Comparison of ENCODE assay signal across 1 cellular context in the genomic region with DNA sequence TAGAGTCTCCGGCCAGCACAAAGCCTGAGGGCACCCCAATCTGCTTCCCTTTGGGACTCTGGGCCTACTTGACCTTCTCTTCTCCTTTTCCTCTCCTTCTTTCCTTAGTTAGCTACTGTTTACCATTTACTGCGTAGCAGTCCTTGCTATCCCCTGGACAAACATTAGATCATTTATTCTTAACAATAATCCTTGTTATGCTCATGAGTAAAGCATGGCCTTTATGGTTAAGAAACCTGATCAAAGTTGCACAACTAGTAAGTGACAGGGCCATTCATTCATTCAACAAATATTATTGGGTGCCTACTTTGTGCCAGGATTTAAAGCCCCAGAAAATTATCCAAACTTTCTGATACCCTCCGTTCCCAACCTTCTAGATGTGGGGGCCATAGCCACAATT.
TF ChIP-seq lines count a peak whose summit lies in the region.

No MANE protein-coding gene starts in this region.

TF ChIP-seq in A549, 52 proteins besides CTCF, POLR2A, EP300 and RAD21 (continued from another document):
- TF ChIP-seq, protein P1, sequence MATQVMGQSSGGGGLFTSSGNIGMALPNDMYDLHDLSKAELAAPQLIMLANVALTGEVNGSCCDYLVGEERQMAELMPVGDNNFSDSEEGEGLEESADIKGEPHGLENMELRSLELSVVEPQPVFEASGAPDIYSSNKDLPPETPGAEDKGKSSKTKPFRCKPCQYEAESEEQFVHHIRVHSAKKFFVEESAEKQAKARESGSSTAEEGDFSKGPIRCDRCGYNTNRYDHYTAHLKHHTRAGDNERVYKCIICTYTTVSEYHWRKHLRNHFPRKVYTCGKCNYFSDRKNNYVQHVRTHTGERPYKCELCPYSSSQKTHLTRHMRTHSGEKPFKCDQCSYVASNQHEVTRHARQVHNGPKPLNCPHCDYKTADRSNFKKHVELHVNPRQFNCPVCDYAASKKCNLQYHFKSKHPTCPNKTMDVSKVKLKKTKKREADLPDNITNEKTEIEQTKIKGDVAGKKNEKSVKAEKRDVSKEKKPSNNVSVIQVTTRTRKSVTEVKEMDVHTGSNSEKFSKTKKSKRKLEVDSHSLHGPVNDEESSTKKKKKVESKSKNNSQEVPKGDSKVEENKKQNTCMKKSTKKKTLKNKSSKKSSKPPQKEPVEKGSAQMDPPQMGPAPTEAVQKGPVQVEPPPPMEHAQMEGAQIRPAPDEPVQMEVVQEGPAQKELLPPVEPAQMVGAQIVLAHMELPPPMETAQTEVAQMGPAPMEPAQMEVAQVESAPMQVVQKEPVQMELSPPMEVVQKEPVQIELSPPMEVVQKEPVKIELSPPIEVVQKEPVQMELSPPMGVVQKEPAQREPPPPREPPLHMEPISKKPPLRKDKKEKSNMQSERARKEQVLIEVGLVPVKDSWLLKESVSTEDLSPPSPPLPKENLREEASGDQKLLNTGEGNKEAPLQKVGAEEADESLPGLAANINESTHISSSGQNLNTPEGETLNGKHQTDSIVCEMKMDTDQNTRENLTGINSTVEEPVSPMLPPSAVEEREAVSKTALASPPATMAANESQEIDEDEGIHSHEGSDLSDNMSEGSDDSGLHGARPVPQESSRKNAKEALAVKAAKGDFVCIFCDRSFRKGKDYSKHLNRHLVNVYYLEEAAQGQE (IDR thresholded peaks at IDR 0.05), result no peak
- TF ChIP-seq TP53 (CRISPR knock-in tag; IDR thresholded peaks at IDR 0.05) (no peak), ESRRA (IDR thresholded peaks at IDR 0.05; ENCODE audit: borderline replicate concordance, low read length) (no peak), ZSCAN20 (CRISPR knock-in tag; IDR thresholded peaks at IDR 0.05) (no peak), SMC3 (IDR thresholded peaks at IDR 0.05) (no peak), MAFK (IDR thresholded peaks at IDR 0.05; ENCODE audit: partially characterized antibody) (no peak), CEBPB (IDR thresholded peaks at IDR 0.05) (no peak)
- TF ChIP-seq, protein P2, sequence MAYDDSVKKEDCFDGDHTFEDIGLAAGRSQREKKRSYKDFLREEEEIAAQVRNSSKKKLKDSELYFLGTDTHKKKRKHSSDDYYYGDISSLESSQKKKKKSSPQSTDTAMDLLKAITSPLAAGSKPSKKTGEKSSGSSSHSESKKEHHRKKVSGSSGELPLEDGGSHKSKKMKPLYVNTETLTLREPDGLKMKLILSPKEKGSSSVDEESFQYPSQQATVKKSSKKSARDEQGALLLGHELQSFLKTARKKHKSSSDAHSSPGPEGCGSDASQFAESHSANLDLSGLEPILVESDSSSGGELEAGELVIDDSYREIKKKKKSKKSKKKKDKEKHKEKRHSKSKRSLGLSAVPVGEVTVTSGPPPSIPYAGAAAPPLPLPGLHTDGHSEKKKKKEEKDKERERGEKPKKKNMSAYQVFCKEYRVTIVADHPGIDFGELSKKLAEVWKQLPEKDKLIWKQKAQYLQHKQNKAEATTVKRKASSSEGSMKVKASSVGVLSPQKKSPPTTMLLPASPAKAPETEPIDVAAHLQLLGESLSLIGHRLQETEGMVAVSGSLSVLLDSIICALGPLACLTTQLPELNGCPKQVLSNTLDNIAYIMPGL (CRISPR knock-in tag; IDR thresholded peaks at IDR 0.05; ENCODE audit: borderline replicate concordance), result no peak
- TF ChIP-seq, protein P3, sequence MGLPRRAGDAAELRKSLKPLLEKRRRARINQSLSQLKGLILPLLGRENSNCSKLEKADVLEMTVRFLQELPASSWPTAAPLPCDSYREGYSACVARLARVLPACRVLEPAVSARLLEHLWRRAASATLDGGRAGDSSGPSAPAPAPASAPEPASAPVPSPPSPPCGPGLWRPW (IDR thresholded peaks at IDR 0.05), result no peak
